1 cellular context compared by ENCODE assay signal in genomic region chr1:15833069-15833679, GRCh38.
TF ChIP-seq lines count a peak whose summit lies in the region.

No MANE protein-coding gene starts in this region.

TF ChIP-seq in WTC11, 78 proteins besides CTCF, POLR2A, EP300 and RAD21 (continued from another document):
- TF ChIP-seq FOXP4 (CRISPR knock-in tag; IDR thresholded peaks at IDR 0.05) (no peak), MLX (CRISPR knock-in tag; IDR thresholded peaks at IDR 0.05) (no peak), ZNF121 (CRISPR knock-in tag; IDR thresholded peaks at IDR 0.05) (no peak), PRRX2 (CRISPR knock-in tag; IDR thresholded peaks at IDR 0.05) (no peak), ATF6 (CRISPR knock-in tag; IDR thresholded peaks at IDR 0.05) (no peak), HMGXB4 (CRISPR knock-in tag; IDR thresholded peaks at IDR 0.05) (no peak)
TF ChIP-seq in WTC11: peak in this region for 0.
